ENCODE assay signal across 15 cellular contexts in genomic region chr1:21365036-21365435, GRCh38.
"Had no signal": no experiment of that assay in that cellular context is flagged by ENCODE, and none has a peak within 500 bp of the region (broad histone marks: within the 10 kb centered on the region; RNA-seq: fewer than 3 reads in every experiment).

No MANE protein-coding gene starts in this region.

- H3K36me3 Mint-ChIP-seq: activated CD8-positive, alpha-beta memory T cell treated with anti-CD3 and anti-CD28 coated beads, Interleukin-2, amount 10 ng/mL, durations not matched to agents 7 days and 5 days; brain; naive thymus-derived CD4-positive, alpha-beta T cell; neural progenitor cell had no signal

- H3K4me3 Mint-ChIP-seq: activated CD4-positive, alpha-beta memory T cell treated with anti-CD3 and anti-CD28 coated beads, Interleukin-2, amount 10 ng/mL, durations not matched to agents 7 days and 5 days; activated CD8-positive, alpha-beta memory T cell treated with anti-CD3 and anti-CD28 coated beads, Interleukin-2, amount 10 ng/mL, durations not matched to agents 7 days and 5 days; brain; naive thymus-derived CD4-positive, alpha-beta T cell; stimulated activated naive CD8-positive, alpha-beta T cell treated with anti-CD3 and anti-CD28 coated beads, Interleukin-15, amount 100 ng/mL, for 72 hours had no signal

- H3K27me3 Mint-ChIP-seq: activated CD4-positive, alpha-beta memory T cell treated with anti-CD3 and anti-CD28 coated beads, Interleukin-2, amount 10 ng/mL, durations not matched to agents 7 days and 5 days; activated CD8-positive, alpha-beta memory T cell treated with anti-CD3 and anti-CD28 coated beads, Interleukin-2, amount 10 ng/mL, durations not matched to agents 7 days and 5 days; brain; naive thymus-derived CD4-positive, alpha-beta T cell; stimulated activated naive CD8-positive, alpha-beta T cell treated with anti-CD3 and anti-CD28 coated beads, Interleukin-15, amount 100 ng/mL, for 72 hours had no signal

- ATAC-seq: activated CD8-positive, alpha-beta memory T cell treated with anti-CD3 and anti-CD28 coated beads, Interleukin-2, amount 10 ng/mL, durations not matched to agents 7 days and 5 days; mucosa of descending colon; naive thymus-derived CD4-positive, alpha-beta T cell; stimulated activated naive CD8-positive, alpha-beta T cell treated with anti-CD3 and anti-CD28 coated beads, Interleukin-15, amount 100 ng/mL, for 72 hours had no signal

- H3K27ac Mint-ChIP-seq: activated CD4-positive, alpha-beta memory T cell treated with anti-CD3 and anti-CD28 coated beads, Interleukin-2, amount 10 ng/mL, durations not matched to agents 7 days and 5 days; activated CD8-positive, alpha-beta memory T cell treated with anti-CD3 and anti-CD28 coated beads, Interleukin-2, amount 10 ng/mL, durations not matched to agents 7 days and 5 days; neural progenitor cell had no signal

- DNase-seq: activated CD4-positive, alpha-beta memory T cell treated with anti-CD3 and anti-CD28 coated beads, Interleukin-2, amount 10 ng/mL, durations not matched to agents 7 days and 5 days; activated CD4-positive, alpha-beta T cell treated with anti-CD3 and anti-CD28 coated beads for 48 hours; activated CD8-positive, alpha-beta memory T cell treated with anti-CD3 and anti-CD28 coated beads, Interleukin-2, amount 10 ng/mL, durations not matched to agents 7 days and 5 days; anterior cingulate cortex; caudate nucleus; dorsolateral prefrontal cortex; mesenchymal stem cell; mucosa of descending colon; naive thymus-derived CD4-positive, alpha-beta T cell; stimulated activated CD4-positive, alpha-beta T cell treated with anti-CD3 and anti-CD28 coated beads, Interleukin-12 subunit alpha, Interleukin-12 subunit beta, amount 100 ng/mL, for 4 hours; stimulated activated CD4-positive, alpha-beta T cell treated with anti-CD3 and anti-CD28 coated beads, Interleukin-1b, Interleukin-23, amount 100 ng/mL, for 48 hours; stimulated activated naive CD8-positive, alpha-beta T cell treated with anti-CD3 and anti-CD28 coated beads, Interleukin-15, amount 100 ng/mL, for 72 hours; transverse colon had no signal

- H3K9me3 Mint-ChIP-seq: activated CD4-positive, alpha-beta memory T cell treated with anti-CD3 and anti-CD28 coated beads, Interleukin-2, amount 10 ng/mL, durations not matched to agents 7 days and 5 days; brain; naive thymus-derived CD4-positive, alpha-beta T cell; neural progenitor cell; stimulated activated naive CD8-positive, alpha-beta T cell treated with anti-CD3 and anti-CD28 coated beads, Interleukin-15, amount 100 ng/mL, for 72 hours had no signal
